8 cellular contexts compared by ENCODE assay signal in the genomic region with DNA sequence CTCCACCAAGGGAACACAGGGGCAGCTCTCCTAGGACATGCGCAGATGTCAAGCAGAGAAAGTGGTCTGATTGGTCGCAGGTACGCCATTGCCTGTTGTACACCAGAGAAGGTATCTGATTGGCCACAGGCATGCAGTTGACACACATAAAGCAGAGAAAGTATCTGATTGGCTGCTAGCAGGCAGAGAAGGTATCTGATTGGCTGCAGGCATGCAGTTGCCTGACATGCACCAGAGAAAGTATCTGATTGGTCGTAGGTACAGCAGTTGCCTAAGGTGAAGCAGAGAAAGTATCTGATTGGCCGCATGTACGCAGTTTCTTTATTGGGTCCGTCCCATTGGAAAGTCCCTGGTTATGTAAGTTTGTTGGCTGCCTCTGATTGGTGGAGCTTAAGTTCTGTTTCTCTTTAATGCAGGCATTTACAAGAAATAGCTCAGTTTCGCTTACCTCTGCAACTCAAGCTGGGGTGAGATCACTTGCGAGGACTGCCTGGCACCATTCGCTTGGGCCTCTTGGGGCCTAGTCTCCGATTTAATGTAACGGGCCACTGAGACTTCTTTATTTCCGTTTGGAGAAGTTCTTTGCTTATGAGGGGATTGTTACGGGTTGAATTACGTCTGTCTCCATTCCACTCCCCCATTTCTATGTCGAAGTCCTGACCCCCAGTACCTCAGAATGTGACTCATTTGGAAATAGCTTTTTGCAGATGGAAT.
DNase-seq lines count a peak whose midpoint lies in the region; ATAC-seq and TF ChIP-seq lines count a peak whose summit lies in the region.

No MANE protein-coding gene starts in this region.

- H3K36me3 ChIP-seq in transverse colon (no peaks in the 10 kb centered on the region), left ventricle myocardium inferior (no peaks in the 10 kb centered on the region)

- peak; percentile 40 for DNase-seq in stimulated activated CD4-positive, alpha-beta T cell treated with anti-CD3 and anti-CD28 coated beads, Interleukin-1b, Interleukin-23, amount 100 ng/mL, for 48 hours
- DNase-seq in stimulated activated CD4-positive, alpha-beta T cell treated with anti-CD3 and anti-CD28 coated beads, Interleukin-12 subunit alpha, Interleukin-12 subunit beta, amount 100 ng/mL, for 4 hours, result no peak
- peak; percentile 28 for DNase-seq in activated CD4-positive, alpha-beta memory T cell treated with anti-CD3 and anti-CD28 coated beads, Interleukin-2, amount 10 ng/mL, durations not matched to agents 7 days and 5 days
- DNase-seq in transverse colon (peak; percentile 49), NCI-H1930 (lab: John Stamatoyannopoulos, UW) (no peak), cardiac septum (ENCODE audit: low spot score) (no peak), left ventricle myocardium inferior (no peak)

- no peaks in the 10 kb centered on the region for H3K36me3 Mint-ChIP-seq in activated CD4-positive, alpha-beta memory T cell treated with anti-CD3 and anti-CD28 coated beads, Interleukin-2, amount 10 ng/mL, durations not matched to agents 7 days and 5 days (ENCODE audit: low read depth)

- H3K27me3 ChIP-seq in transverse colon (no peaks in the 10 kb centered on the region), left ventricle myocardium inferior (ENCODE audit: low read depth) (no peaks in the 10 kb centered on the region)

- H3K9me3 ChIP-seq in transverse colon, result no peaks in the 10 kb centered on the region
- H3K9me3 ChIP-seq in left ventricle myocardium inferior (replicated peaks), result no peaks in the 10 kb centered on the region

- H3K9me3 Mint-ChIP-seq in activated CD4-positive, alpha-beta memory T cell treated with anti-CD3 and anti-CD28 coated beads, Interleukin-2, amount 10 ng/mL, durations not matched to agents 7 days and 5 days, result no peaks in the 10 kb centered on the region

- no peak overlapping the region for H3K4me3 Mint-ChIP-seq in activated CD4-positive, alpha-beta memory T cell treated with anti-CD3 and anti-CD28 coated beads, Interleukin-2, amount 10 ng/mL, durations not matched to agents 7 days and 5 days

- H3K4me1 ChIP-seq in transverse colon (no peaks in the 10 kb centered on the region), left ventricle myocardium inferior (peaks cover 19% of the 10 kb centered on the region)

- no peak overlapping the region for H3K4me3 ChIP-seq in transverse colon
- H3K4me3 ChIP-seq in left ventricle myocardium inferior, result no peak overlapping the region

- H3K27ac Mint-ChIP-seq in activated CD4-positive, alpha-beta memory T cell treated with anti-CD3 and anti-CD28 coated beads, Interleukin-2, amount 10 ng/mL, durations not matched to agents 7 days and 5 days, result peak overlapping the region; percentile 66

- no peaks in the 10 kb centered on the region for H3K27me3 Mint-ChIP-seq in activated CD4-positive, alpha-beta memory T cell treated with anti-CD3 and anti-CD28 coated beads, Interleukin-2, amount 10 ng/mL, durations not matched to agents 7 days and 5 days

- no peak for TF ChIP-seq POLR2A in transverse colon (IDR thresholded peaks at IDR 0.05)

- in situ Hi-C loops in transverse colon (cut with MboI; ENCODE audit: low pct_ligation_motif_present in 1 of 4, low pct_unique_long_range_greater_than_20kb in 1 of 4, low sequenced_read_pairs in 3 of 4), result no loop called here

- intact Hi-C loops in transverse colon (cut with DNase I; ENCODE audit: low total_unique reads), result no loop called here
- intact Hi-C loops in cardiac septum (cut with DNase I), result no loop called here
- intact Hi-C loops in left ventricle myocardium inferior (cut with micrococcal nuclease), result no loop called here

- H3K27ac ChIP-seq in transverse colon (peak overlapping the region in 2 of 4 donors; percentile 38 to 76), left ventricle myocardium inferior (replicated peaks) (no peak overlapping the region)

- H3K4me1 Mint-ChIP-seq in activated CD4-positive, alpha-beta memory T cell treated with anti-CD3 and anti-CD28 coated beads, Interleukin-2, amount 10 ng/mL, durations not matched to agents 7 days and 5 days, result peaks cover 23% of the 10 kb centered on the region

- no peak for TF ChIP-seq EP300 in transverse colon (IDR thresholded peaks at IDR 0.05; ENCODE audit: low read depth)

- POLR2A ChIA-PET in activated CD4-positive, alpha-beta memory T cell treated with anti-CD3 and anti-CD28 coated beads, Interleukin-2, amount 10 ng/mL, durations not matched to agents 7 days and 5 days (lab: Charles Lee), result interaction anchor here (1.8 kb wide), 1 partner anchor 9 kb away, joined by 10 read pairs; no protein-coding TSS in a partner anchor

- CTCF ChIA-PET in activated CD4-positive, alpha-beta memory T cell treated with anti-CD3 and anti-CD28 coated beads, Interleukin-2, amount 10 ng/mL, durations not matched to agents 7 days and 5 days (lab: Charles Lee), result no interaction called here

- WGBS in transverse colon (ENCODE audit: low coverage in 1 of 2), 2 donors, result 84 to 85% methylated on average over 6 to 16 of the region's 16 CpGs

- peak; percentile 84 for ATAC-seq in HG03060 (IDR thresholded peaks at IDR 0.05; ENCODE audit: low read depth, unreplicated experiment)

- TF ChIP-seq CTCF in transverse colon (IDR thresholded peaks at IDR 0.05), result no peak
- no peak for TF ChIP-seq CTCF in left ventricle myocardium inferior (IDR thresholded peaks at IDR 0.05; ENCODE audit: borderline replicate concordance)

Comparison
In these comparisons a context has a peak if more than half of its experiments do, and no peak if none do; other contexts are left out.
1. DNase-seq: peak in stimulated activated CD4-positive, alpha-beta T cell treated with anti-CD3 and anti-CD28 coated beads, Interleukin-1b, Interleukin-23, amount 100 ng/mL, for 48 hours (single experiment), activated CD4-positive, alpha-beta memory T cell treated with anti-CD3 and anti-CD28 coated beads, Interleukin-2, amount 10 ng/mL, durations not matched to agents 7 days and 5 days (single experiment) and transverse colon (single experiment); none in stimulated activated CD4-positive, alpha-beta T cell treated with anti-CD3 and anti-CD28 coated beads, Interleukin-12 subunit alpha, Interleukin-12 subunit beta, amount 100 ng/mL, for 4 hours (single experiment), NCI-H1930 (0 of 2), cardiac septum (single experiment) and left ventricle myocardium inferior (single experiment).